ENCODE assay signal across 2 cellular contexts in genomic region chr19:570315-570714, GRCh38.
TF ChIP-seq lines count a peak whose summit lies in the region.

No MANE protein-coding gene starts in this region.

TF ChIP-seq in WTC11, 78 proteins besides CTCF, POLR2A, EP300 and RAD21:
- TF ChIP-seq, protein P1, sequence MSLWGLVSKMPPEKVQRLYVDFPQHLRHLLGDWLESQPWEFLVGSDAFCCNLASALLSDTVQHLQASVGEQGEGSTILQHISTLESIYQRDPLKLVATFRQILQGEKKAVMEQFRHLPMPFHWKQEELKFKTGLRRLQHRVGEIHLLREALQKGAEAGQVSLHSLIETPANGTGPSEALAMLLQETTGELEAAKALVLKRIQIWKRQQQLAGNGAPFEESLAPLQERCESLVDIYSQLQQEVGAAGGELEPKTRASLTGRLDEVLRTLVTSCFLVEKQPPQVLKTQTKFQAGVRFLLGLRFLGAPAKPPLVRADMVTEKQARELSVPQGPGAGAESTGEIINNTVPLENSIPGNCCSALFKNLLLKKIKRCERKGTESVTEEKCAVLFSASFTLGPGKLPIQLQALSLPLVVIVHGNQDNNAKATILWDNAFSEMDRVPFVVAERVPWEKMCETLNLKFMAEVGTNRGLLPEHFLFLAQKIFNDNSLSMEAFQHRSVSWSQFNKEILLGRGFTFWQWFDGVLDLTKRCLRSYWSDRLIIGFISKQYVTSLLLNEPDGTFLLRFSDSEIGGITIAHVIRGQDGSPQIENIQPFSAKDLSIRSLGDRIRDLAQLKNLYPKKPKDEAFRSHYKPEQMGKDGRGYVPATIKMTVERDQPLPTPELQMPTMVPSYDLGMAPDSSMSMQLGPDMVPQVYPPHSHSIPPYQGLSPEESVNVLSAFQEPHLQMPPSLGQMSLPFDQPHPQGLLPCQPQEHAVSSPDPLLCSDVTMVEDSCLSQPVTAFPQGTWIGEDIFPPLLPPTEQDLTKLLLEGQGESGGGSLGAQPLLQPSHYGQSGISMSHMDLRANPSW (CRISPR knock-in tag; conservative IDR thresholded peaks at IDR 0.05; ENCODE audit: low read depth): no peak
- TF ChIP-seq ZNF263 (CRISPR knock-in tag; IDR thresholded peaks at IDR 0.05; ENCODE audit: low read depth) (no peak), ETV6 (CRISPR knock-in tag; IDR thresholded peaks at IDR 0.05) (no peak), ZNF671 (CRISPR knock-in tag; IDR thresholded peaks at IDR 0.05) (no peak), OVOL2 (CRISPR knock-in tag; IDR thresholded peaks at IDR 0.05; ENCODE audit: borderline replicate concordance) (no peak), NR2C2 (CRISPR knock-in tag; IDR thresholded peaks at IDR 0.05) (no peak), NR1H2 (CRISPR knock-in tag; IDR thresholded peaks at IDR 0.05) (no peak), ZNF423 (CRISPR knock-in tag; IDR thresholded peaks at IDR 0.05) (no peak), ZSCAN18 (CRISPR knock-in tag; IDR thresholded peaks at IDR 0.05) (no peak), PREB (CRISPR knock-in tag; IDR thresholded peaks at IDR 0.05; ENCODE audit: borderline replicate concordance) (no peak), ZNF317 (CRISPR knock-in tag; IDR thresholded peaks at IDR 0.05; ENCODE audit: borderline replicate concordance, low read depth) (no peak), ESRRA (CRISPR knock-in tag; IDR thresholded peaks at IDR 0.05; ENCODE audit: borderline replicate concordance) (no peak), CREB1 (CRISPR knock-in tag; IDR thresholded peaks at IDR 0.05) (no peak)
- TF ChIP-seq, protein P2, sequence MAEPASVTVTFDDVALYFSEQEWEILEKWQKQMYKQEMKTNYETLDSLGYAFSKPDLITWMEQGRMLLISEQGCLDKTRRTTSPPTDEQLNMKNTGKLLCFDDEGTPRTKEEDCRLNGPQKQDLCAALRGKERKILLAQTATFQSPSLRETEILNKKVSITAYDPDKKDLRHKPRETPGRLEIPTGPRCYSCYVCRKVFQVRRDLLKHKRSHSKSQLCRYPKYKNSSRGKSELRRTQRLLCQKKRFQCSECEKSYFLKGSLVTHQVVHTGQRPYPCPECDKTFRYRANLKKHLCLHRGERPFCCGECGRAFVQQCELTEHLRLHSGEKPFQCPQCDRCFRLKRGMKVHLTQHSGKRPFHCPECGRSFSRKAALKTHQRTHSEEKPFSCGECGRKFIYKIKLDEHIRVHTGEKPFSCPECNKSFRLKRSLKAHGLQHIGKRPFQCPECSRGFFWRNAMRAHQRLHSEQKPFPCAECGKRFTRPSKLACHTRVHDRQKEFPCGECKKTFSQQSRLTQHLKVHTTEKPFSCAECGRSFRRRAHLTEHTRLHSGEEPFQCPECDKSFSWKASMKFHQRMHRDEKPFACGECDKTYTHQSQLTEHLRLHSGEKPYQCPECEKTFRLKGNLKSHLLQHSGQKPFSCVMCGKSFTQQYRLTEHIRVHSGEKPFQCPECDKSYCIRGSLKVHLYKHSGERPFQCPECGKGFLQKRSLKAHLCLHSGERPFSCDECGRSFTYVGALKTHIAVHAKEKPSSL (CRISPR knock-in tag; conservative IDR thresholded peaks at IDR 0.05): no peak
- TF ChIP-seq, protein P3, sequence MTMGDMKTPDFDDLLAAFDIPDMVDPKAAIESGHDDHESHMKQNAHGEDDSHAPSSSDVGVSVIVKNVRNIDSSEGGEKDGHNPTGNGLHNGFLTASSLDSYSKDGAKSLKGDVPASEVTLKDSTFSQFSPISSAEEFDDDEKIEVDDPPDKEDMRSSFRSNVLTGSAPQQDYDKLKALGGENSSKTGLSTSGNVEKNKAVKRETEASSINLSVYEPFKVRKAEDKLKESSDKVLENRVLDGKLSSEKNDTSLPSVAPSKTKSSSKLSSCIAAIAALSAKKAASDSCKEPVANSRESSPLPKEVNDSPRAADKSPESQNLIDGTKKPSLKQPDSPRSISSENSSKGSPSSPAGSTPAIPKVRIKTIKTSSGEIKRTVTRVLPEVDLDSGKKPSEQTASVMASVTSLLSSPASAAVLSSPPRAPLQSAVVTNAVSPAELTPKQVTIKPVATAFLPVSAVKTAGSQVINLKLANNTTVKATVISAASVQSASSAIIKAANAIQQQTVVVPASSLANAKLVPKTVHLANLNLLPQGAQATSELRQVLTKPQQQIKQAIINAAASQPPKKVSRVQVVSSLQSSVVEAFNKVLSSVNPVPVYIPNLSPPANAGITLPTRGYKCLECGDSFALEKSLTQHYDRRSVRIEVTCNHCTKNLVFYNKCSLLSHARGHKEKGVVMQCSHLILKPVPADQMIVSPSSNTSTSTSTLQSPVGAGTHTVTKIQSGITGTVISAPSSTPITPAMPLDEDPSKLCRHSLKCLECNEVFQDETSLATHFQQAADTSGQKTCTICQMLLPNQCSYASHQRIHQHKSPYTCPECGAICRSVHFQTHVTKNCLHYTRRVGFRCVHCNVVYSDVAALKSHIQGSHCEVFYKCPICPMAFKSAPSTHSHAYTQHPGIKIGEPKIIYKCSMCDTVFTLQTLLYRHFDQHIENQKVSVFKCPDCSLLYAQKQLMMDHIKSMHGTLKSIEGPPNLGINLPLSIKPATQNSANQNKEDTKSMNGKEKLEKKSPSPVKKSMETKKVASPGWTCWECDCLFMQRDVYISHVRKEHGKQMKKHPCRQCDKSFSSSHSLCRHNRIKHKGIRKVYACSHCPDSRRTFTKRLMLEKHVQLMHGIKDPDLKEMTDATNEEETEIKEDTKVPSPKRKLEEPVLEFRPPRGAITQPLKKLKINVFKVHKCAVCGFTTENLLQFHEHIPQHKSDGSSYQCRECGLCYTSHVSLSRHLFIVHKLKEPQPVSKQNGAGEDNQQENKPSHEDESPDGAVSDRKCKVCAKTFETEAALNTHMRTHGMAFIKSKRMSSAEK (CRISPR knock-in tag; IDR thresholded peaks at IDR 0.05; ENCODE audit: borderline replicate concordance): no peak

TF ChIP-seq in HepG2, 621 proteins besides CTCF, POLR2A, EP300 and RAD21:
- peak; percentile 40; the same call in 1 of the 2 replicates for TF ChIP-seq ZBTB38 (CRISPR knock-in tag; IDR thresholded peaks at IDR 0.05)
- no peak for TF ChIP-seq HNRNPLL (IDR thresholded peaks at IDR 0.05; ENCODE audit: low read depth, low read length, poor library complexity, severe bottlenecking)
- TF ChIP-seq ZNF281 (CRISPR knock-in tag; IDR thresholded peaks at IDR 0.05; ENCODE audit: borderline replicate concordance): peak; percentile 68
- TF ChIP-seq NFE2 (CRISPR knock-in tag; IDR thresholded peaks at IDR 0.05): no peak
- TF ChIP-seq, protein P4, sequence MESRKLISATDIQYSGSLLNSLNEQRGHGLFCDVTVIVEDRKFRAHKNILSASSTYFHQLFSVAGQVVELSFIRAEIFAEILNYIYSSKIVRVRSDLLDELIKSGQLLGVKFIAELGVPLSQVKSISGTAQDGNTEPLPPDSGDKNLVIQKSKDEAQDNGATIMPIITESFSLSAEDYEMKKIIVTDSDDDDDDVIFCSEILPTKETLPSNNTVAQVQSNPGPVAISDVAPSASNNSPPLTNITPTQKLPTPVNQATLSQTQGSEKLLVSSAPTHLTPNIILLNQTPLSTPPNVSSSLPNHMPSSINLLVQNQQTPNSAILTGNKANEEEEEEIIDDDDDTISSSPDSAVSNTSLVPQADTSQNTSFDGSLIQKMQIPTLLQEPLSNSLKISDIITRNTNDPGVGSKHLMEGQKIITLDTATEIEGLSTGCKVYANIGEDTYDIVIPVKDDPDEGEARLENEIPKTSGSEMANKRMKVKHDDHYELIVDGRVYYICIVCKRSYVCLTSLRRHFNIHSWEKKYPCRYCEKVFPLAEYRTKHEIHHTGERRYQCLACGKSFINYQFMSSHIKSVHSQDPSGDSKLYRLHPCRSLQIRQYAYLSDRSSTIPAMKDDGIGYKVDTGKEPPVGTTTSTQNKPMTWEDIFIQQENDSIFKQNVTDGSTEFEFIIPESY (CRISPR knock-in tag; IDR thresholded peaks at IDR 0.05): peak; percentile 52
- TF ChIP-seq ZNF383 (CRISPR knock-in tag; IDR thresholded peaks at IDR 0.05; ENCODE audit: borderline replicate concordance): no peak
